1 cellular context compared by ENCODE assay signal in genomic region chr22:23180893-23181762, GRCh38.
TF ChIP-seq lines count a peak whose summit lies in the region.

No MANE protein-coding gene starts in this region.

TF ChIP-seq in K562, 482 proteins besides CTCF, POLR2A, EP300 and RAD21:
- TF ChIP-seq ZBTB11 (CRISPR knock-in tag; IDR thresholded peaks at IDR 0.05) (no peak), MLX (CRISPR knock-in tag; conservative IDR thresholded peaks at IDR 0.05) (peak in 1 of 2 experiments; percentile 94; a peak in 2 of 4 replicates), ATF3 (IDR thresholded peaks at IDR 0.05) (no peak), ATF3 (CRISPR knock-in tag; conservative IDR thresholded peaks at IDR 0.05) (peak; percentile 72; the same call in 1 of the 2 replicates), E2F1 (CRISPR knock-in tag; IDR thresholded peaks at IDR 0.05) (peak; percentile 70), STAT6 (CRISPR knock-in tag; IDR thresholded peaks at IDR 0.05) (peak; percentile 98), HMGXB4 (CRISPR knock-in tag; IDR thresholded peaks at IDR 0.05) (peak; percentile 97)
